15 cellular contexts compared by ENCODE assay signal in genomic region chr4:186659936-186660335, GRCh38.
A peak's percentile ranks its signal among the peaks of the same experiment; 100 is the strongest.
DNase-seq lines count a peak whose midpoint lies in the region; ATAC-seq and TF ChIP-seq lines count a peak whose summit lies in the region.
"Had no signal": no experiment of that assay in that cellular context is flagged by ENCODE, and none has a peak within 500 bp of the region (broad histone marks: within the 10 kb centered on the region; RNA-seq: fewer than 3 reads in every experiment).

No MANE protein-coding gene starts in this region.

- H3K36me3 ChIP-seq in aorta (ENCODE audit: control insufficient read depth in 1 of 2, insufficient read depth in 2 of 2, low read length in 1 of 2) = peaks cover 0 to 2% of the 10 kb centered on the region in 2 donors
- H3K36me3 ChIP-seq: BE2C had no signal

- intact Hi-C loops in aorta (cut with DNase I) = loop anchor here in 1 of 2 donors (10.0 kb wide), 1 partner anchor 275 kb away; no protein-coding TSS in a partner anchor

- H3K27me3 Mint-ChIP-seq in nephron progenitor cell (ENCODE audit: low read depth, poor library complexity) = no peaks in the 10 kb centered on the region
- H3K27me3 Mint-ChIP-seq in stimulated activated naive CD8-positive, alpha-beta T cell treated with anti-CD3 and anti-CD28 coated beads, Interleukin-15, amount 100 ng/mL, for 72 hours = no peaks in the 10 kb centered on the region

- TF ChIP-seq CTCF in nephron progenitor cell (IDR thresholded peaks at IDR 0.05) = no peak

- no peak for DNase-seq in Jurkat, Clone E6-1 (ENCODE audit: low read depth, low spot score)
- peak; percentile 57 for DNase-seq in kidney tubule cell (ENCODE audit: low spot score)
- peak; percentile 10 for DNase-seq in nephron progenitor cell
- no peak for DNase-seq in stimulated activated naive CD8-positive, alpha-beta T cell treated with anti-CD3 and anti-CD28 coated beads, Interleukin-15, amount 100 ng/mL, for 72 hours
- DNase-seq in NCI-H345 (lab: John Stamatoyannopoulos, UW) = no peak
- no peak for DNase-seq in aorta
- DNase-seq in C1 segment of cervical spinal cord (lab: John Stamatoyannopoulos, UW) = no peak
- DNase-seq: BE2C; CD8-positive, alpha-beta T cell; COR-L47; DND-41; GDM1; HCEC 1CT had no signal

- ATAC-seq in stimulated activated naive CD8-positive, alpha-beta T cell treated with anti-CD3 and anti-CD28 coated beads, Interleukin-15, amount 100 ng/mL, for 72 hours = no peak
- ATAC-seq in aorta (ENCODE audit: low FRiP score) = no peak
- ATAC-seq: CD8-positive, alpha-beta T cell had no signal

- H3K36me3 Mint-ChIP-seq in nephron progenitor cell (ENCODE audit: low read depth) = peaks cover 73% of the 10 kb centered on the region
- H3K36me3 Mint-ChIP-seq: CD14-positive monocyte; CD8-positive, alpha-beta T cell had no signal

- no peaks in the 10 kb centered on the region for H3K9me3 ChIP-seq in aorta (ENCODE audit: control insufficient read depth, low read length)
- H3K9me3 ChIP-seq: BE2C had no signal

- H3K4me1 ChIP-seq in aorta (ENCODE audit: control insufficient read depth in 1 of 2, insufficient read depth in 2 of 2, low read length in 2 of 2) = peaks cover 0 to 1% of the 10 kb centered on the region in 2 donors
- H3K4me1 ChIP-seq: BE2C had no signal

- no peaks in the 10 kb centered on the region for H3K27me3 ChIP-seq in aorta (ENCODE audit: control insufficient read depth in 1 of 2, insufficient read depth in 2 of 2, low read length in 1 of 2)

- 88 to 89% methylated on average over 14 of the region's 14 CpGs for WGBS in aorta, 2 donors

- H3K4me3 ChIP-seq in Jurkat, Clone E6-1 (ENCODE audit: low read length) = peak overlapping the region; percentile 18
- H3K4me3 ChIP-seq in aorta (ENCODE audit: low read length in 2 of 2) = no peak overlapping the region

- no peak overlapping the region for H3K27ac ChIP-seq in aorta (ENCODE audit: low read depth in 1 of 2, low read length in 2 of 2)
- H3K27ac ChIP-seq: HL-60 had no signal

- peak overlapping the region; percentile 93 for H3K27ac Mint-ChIP-seq in nephron progenitor cell
- H3K27ac Mint-ChIP-seq in stimulated activated naive CD8-positive, alpha-beta T cell treated with anti-CD3 and anti-CD28 coated beads, Interleukin-15, amount 100 ng/mL, for 72 hours = no peak overlapping the region
- H3K27ac Mint-ChIP-seq: CD14-positive monocyte; CD8-positive, alpha-beta T cell had no signal

- peaks cover 30% of the 10 kb centered on the region for H3K4me1 Mint-ChIP-seq in nephron progenitor cell
- H3K4me1 Mint-ChIP-seq in stimulated activated naive CD8-positive, alpha-beta T cell treated with anti-CD3 and anti-CD28 coated beads, Interleukin-15, amount 100 ng/mL, for 72 hours = no peaks in the 10 kb centered on the region
- H3K4me1 Mint-ChIP-seq: CD14-positive monocyte had no signal

- no peaks in the 10 kb centered on the region for H3K9me3 Mint-ChIP-seq in nephron progenitor cell
- H3K9me3 Mint-ChIP-seq in stimulated activated naive CD8-positive, alpha-beta T cell treated with anti-CD3 and anti-CD28 coated beads, Interleukin-15, amount 100 ng/mL, for 72 hours = no peaks in the 10 kb centered on the region
- H3K9me3 Mint-ChIP-seq: CD8-positive, alpha-beta T cell had no signal

- no peak overlapping the region for H3K4me3 Mint-ChIP-seq in nephron progenitor cell
- no peak overlapping the region for H3K4me3 Mint-ChIP-seq in stimulated activated naive CD8-positive, alpha-beta T cell treated with anti-CD3 and anti-CD28 coated beads, Interleukin-15, amount 100 ng/mL, for 72 hours
- H3K4me3 Mint-ChIP-seq: CD14-positive monocyte; CD8-positive, alpha-beta T cell had no signal

Comparison
In these comparisons a context has a peak if more than half of its experiments do, and no peak if none do; other contexts are left out.
1. DNase-seq: peak in kidney tubule cell (single experiment) and nephron progenitor cell (single experiment); none in Jurkat, Clone E6-1 (single experiment), stimulated activated naive CD8-positive, alpha-beta T cell treated with anti-CD3 and anti-CD28 coated beads, Interleukin-15, amount 100 ng/mL, for 72 hours (0 of 2), NCI-H345 (single experiment), aorta (0 of 2) and C1 segment of cervical spinal cord (0 of 14).